1 cellular context compared by ENCODE assay signal in genomic region chr16:67277999-67278772, GRCh38.
TF ChIP-seq lines count a peak whose summit lies in the region.

No MANE protein-coding gene starts in this region.

TF ChIP-seq in H1, 55 proteins besides CTCF, POLR2A, EP300 and RAD21:
- TF ChIP-seq SIRT6 (IDR thresholded peaks at IDR 0.05; ENCODE audit: low read length) = no peak
- no peak for TF ChIP-seq SP2 (IDR thresholded peaks at IDR 0.05; ENCODE audit: low read length)
- no peak for TF ChIP-seq MAFK (IDR thresholded peaks at IDR 0.05; ENCODE audit: low read depth, low read length)
- no peak for TF ChIP-seq HDAC2 (IDR thresholded peaks at IDR 0.05; ENCODE audit: borderline replicate concordance in 1 of 2, low read depth in 2 of 2, low read length in 2 of 2)
- no peak for TF ChIP-seq BRCA1 (IDR thresholded peaks at IDR 0.05; ENCODE audit: low read depth, low read length)
- TF ChIP-seq TEAD4 (IDR thresholded peaks at IDR 0.05; ENCODE audit: low read depth, low read length) = no peak
